ENCODE assay signal across 10 cellular contexts in the genomic region with DNA sequence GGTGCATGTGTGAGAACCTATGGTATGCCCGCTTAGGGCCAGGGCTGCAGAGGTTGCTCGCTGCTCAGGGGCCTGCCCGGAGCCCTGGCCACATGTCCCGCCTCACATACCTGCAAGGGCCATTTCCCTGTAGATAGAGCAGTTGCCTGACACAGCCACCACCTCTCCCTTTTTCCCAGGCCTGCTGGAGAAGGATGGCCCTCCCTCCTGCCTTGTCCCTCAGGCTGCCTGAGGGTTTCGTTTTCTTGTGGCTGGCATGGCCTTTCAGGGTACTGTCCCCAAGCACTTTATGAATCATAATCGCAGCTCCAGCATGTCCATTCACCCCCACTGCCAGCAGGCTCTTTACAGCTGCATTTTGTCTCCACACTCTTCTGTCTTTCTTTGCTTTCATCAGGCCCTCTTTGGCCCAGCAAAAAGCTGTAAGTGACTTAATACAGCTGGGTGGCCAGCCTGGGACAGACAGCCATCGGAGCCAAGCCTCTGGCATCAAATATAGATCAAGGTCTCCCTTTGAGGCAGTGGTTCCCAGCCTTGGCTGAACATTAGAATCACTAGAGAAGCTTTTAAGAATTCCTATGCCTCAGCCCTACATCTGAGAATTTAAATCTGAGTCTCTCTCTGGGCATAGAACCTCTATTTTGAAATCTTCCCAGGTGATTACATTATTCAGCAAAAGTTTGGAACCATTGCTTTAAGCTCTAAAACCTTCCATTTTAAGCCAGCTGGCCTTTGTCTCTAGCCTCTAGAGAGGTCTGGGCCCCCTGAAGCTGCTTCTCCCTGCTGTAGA.
DNase-seq lines count a peak whose midpoint lies in the region; ATAC-seq and TF ChIP-seq lines count a peak whose summit lies in the region.
"Had no signal": no experiment of that assay in that cellular context is flagged by ENCODE, and none has a peak within 500 bp of the region (broad histone marks: within the 10 kb centered on the region; RNA-seq: fewer than 3 reads in every experiment).

No MANE protein-coding gene starts in this region.

- H3K9me3 ChIP-seq in BE2C, result no peaks in the 10 kb centered on the region

- H3K27me3 ChIP-seq in BE2C, result no peaks in the 10 kb centered on the region

- TF ChIP-seq CTCF in coronary artery (IDR thresholded peaks at IDR 0.05), result no peak
- no peak for TF ChIP-seq CTCF in mesothelial cell of epicardium (IDR thresholded peaks at IDR 0.05; ENCODE audit: unreplicated experiment)
- no peak for TF ChIP-seq CTCF in BE2C (IDR thresholded peaks at IDR 0.05; ENCODE audit: low read depth, low read length)

- H3K27me3 Mint-ChIP-seq in mesothelial cell of epicardium (ENCODE audit: low read depth), result no peaks in the 10 kb centered on the region
- H3K27me3 Mint-ChIP-seq: activated naive CD8-positive, alpha-beta T cell treated with anti-CD3 and anti-CD28 coated beads, Interleukin-2, amount 10 ng/mL, durations not matched to agents 7 days and 5 days had no signal

- H3K36me3 Mint-ChIP-seq in mesothelial cell of epicardium, result peaks cover 7% of the 10 kb centered on the region
- H3K36me3 Mint-ChIP-seq: activated naive CD8-positive, alpha-beta T cell treated with anti-CD3 and anti-CD28 coated beads, Interleukin-2, amount 10 ng/mL, durations not matched to agents 7 days and 5 days had no signal

- H3K9me3 Mint-ChIP-seq in mesothelial cell of epicardium, result no peaks in the 10 kb centered on the region
- H3K9me3 Mint-ChIP-seq: activated naive CD8-positive, alpha-beta T cell treated with anti-CD3 and anti-CD28 coated beads, Interleukin-2, amount 10 ng/mL, durations not matched to agents 7 days and 5 days had no signal

- H3K4me1 Mint-ChIP-seq in mesothelial cell of epicardium, result peaks cover 37% of the 10 kb centered on the region

- peak overlapping the region; percentile 12 for H3K4me3 ChIP-seq in coronary artery
- H3K4me3 ChIP-seq in BE2C (ENCODE audit: low read depth, low read length), result no peak overlapping the region

- H3K36me3 ChIP-seq in BE2C, result no peaks in the 10 kb centered on the region

- peak overlapping the region; percentile 57 to 79 for H3K27ac ChIP-seq in coronary artery
- H3K27ac ChIP-seq in temporal lobe (ENCODE audit: low read depth, low read length), result peak overlapping the region; percentile 77

- DNase-seq in activated CD4-positive, CD25-positive, alpha-beta regulatory T cell treated with anti-CD3 and anti-CD28 coated beads, Interleukin-2, amount 50 U/mL, for 72 hours, result no peak
- DNase-seq in coronary artery (ENCODE audit: low spot score) (no peak), mesothelial cell of epicardium (ENCODE audit: low spot score in 2 of 2, unreplicated experiment in 2 of 2) (no peak), BE2C (no peak), MV-4-11 (lab: John Stamatoyannopoulos, UW) (no peak)
- DNase-seq: activated naive CD8-positive, alpha-beta T cell treated with anti-CD3 and anti-CD28 coated beads, Interleukin-2, amount 10 ng/mL, durations not matched to agents 7 days and 5 days; stimulated activated CD4-positive, alpha-beta T cell treated with anti-CD3 and anti-CD28 coated beads, Interleukin-2, amount 100 ng/mL, for 48 hours had no signal

- ATAC-seq in activated CD4-positive, CD25-positive, alpha-beta regulatory T cell treated with anti-CD3 and anti-CD28 coated beads, Interleukin-2, amount 50 U/mL, for 24 hours, result peak; percentile 51 to 63
- no peak for ATAC-seq in GM21528 (IDR thresholded peaks at IDR 0.05; ENCODE audit: low FRiP score, unreplicated experiment)

- H3K4me1 ChIP-seq in BE2C, result no peaks in the 10 kb centered on the region

- H3K27ac Mint-ChIP-seq in mesothelial cell of epicardium, result peak overlapping the region; percentile 89

- no peak overlapping the region for H3K4me3 Mint-ChIP-seq in mesothelial cell of epicardium
- H3K4me3 Mint-ChIP-seq: activated naive CD8-positive, alpha-beta T cell treated with anti-CD3 and anti-CD28 coated beads, Interleukin-2, amount 10 ng/mL, durations not matched to agents 7 days and 5 days had no signal
